ENCODE assay signal across 1 cellular context in the genomic region with DNA sequence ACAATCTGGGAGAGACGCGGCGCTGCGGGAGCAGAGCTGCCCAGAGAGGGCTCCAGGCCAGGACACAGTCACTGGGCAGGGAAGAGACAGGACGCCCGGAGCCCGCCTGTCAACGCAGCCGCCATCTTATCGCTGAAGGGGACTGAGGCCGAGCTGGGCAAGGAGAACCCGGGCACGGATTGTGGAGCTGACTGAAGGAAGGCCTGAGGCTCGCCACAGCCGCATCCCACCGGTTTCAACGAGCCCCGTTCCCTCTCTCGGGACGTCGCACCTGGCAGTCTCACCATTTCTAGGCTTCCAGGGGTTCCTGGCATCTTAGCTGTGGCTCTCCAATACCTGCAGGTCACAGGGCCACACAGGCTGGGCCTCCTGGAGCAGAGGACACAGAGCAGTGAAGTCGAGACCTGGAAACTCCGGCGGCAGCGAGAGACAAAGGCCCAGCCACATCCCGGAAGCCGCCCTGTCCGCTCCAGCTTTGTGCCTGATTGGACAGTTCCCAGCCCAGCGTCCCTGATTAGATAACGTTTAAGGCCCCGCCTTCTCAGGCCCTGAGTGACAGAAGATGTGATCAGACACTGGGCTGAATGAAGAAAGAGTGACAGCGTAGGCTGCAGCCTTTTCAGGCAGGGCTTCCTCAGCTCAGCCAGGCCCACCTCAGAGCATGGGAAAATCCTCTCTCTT.
A peak's percentile ranks its signal among the peaks of the same experiment; 100 is the strongest.
TF ChIP-seq lines count a peak whose summit lies in the region.

ZNF91 (minus strand) TSS at position 431 of the 681 bp plus-strand sequence; CDS start at position 314, 117 bp downstream.

TF ChIP-seq in H1, 55 proteins besides CTCF, POLR2A, EP300 and RAD21:
- no peak for TF ChIP-seq POU5F1 (IDR thresholded peaks at IDR 0.05; ENCODE audit: low read depth, low read length)
- TF ChIP-seq TAF1 (IDR thresholded peaks at IDR 0.05; ENCODE audit: low read depth, low read length) = peak; percentile 98
- no peak for TF ChIP-seq SUZ12 (IDR thresholded peaks at IDR 0.05; ENCODE audit: low read length)
- TF ChIP-seq TAF7 (optimal IDR thresholded peaks at IDR 0.05; ENCODE audit: borderline replicate concordance, low read depth, low read length) = peak; percentile 88
- TF ChIP-seq TBP (IDR thresholded peaks at IDR 0.05; ENCODE audit: low read depth, low read length) = peak; percentile 94
- no peak for TF ChIP-seq CBX8 (IDR thresholded peaks at IDR 0.05; ENCODE audit: borderline replicate concordance, low read depth, low read length)
- TF ChIP-seq ASH2L (IDR thresholded peaks at IDR 0.05; ENCODE audit: low read length) = peak; percentile 59
- peak; percentile 68; the same call in 1 of the 2 replicates for TF ChIP-seq CHD2 (IDR thresholded peaks at IDR 0.05; ENCODE audit: low read length)
- 0 out of 2 replicates have a peak, but pooled peaks have one; percentile 36 for TF ChIP-seq GABPA (IDR thresholded peaks at IDR 0.05; ENCODE audit: borderline replicate concordance, insufficient read depth, low read length)
- TF ChIP-seq HDAC2 (IDR thresholded peaks at IDR 0.05; ENCODE audit: borderline replicate concordance in 1 of 2, low read depth in 2 of 2, low read length in 2 of 2) = 0 out of 4 replicates have a peak, but pooled peaks of 1 of the 2 experiments have one; percentile 45
- TF ChIP-seq SP2 (IDR thresholded peaks at IDR 0.05; ENCODE audit: low read length) = no peak; the same call in 1 of the 2 replicates
- no peak for TF ChIP-seq NANOG (IDR thresholded peaks at IDR 0.05; ENCODE audit: insufficient read depth, low read depth, low read length, poor library complexity, severe bottlenecking)
- peak; percentile 88 for TF ChIP-seq PHF8 (conservative IDR thresholded peaks at IDR 0.05; ENCODE audit: low read depth, low read length)
- TF ChIP-seq SIN3A (conservative IDR thresholded peaks at IDR 0.05 in 1 of 2, IDR thresholded peaks at IDR 0.05 in 1 of 2; ENCODE audit: low read depth in 1 of 2, low read length in 2 of 2) = peak in 1 of 2 experiments; percentile 74; a peak in 2 of 4 replicates
- peak; percentile 96 for TF ChIP-seq POLR2AphosphoS5 (IDR thresholded peaks at IDR 0.05; ENCODE audit: low read depth, low read length)
- TF ChIP-seq YY1 (IDR thresholded peaks at IDR 0.05; ENCODE audit: low read depth, low read length) = peak; percentile 86
- peak; percentile 90 for TF ChIP-seq SP1 (IDR thresholded peaks at IDR 0.05; ENCODE audit: low read depth, low read length)
- TF ChIP-seq, protein P1, sequence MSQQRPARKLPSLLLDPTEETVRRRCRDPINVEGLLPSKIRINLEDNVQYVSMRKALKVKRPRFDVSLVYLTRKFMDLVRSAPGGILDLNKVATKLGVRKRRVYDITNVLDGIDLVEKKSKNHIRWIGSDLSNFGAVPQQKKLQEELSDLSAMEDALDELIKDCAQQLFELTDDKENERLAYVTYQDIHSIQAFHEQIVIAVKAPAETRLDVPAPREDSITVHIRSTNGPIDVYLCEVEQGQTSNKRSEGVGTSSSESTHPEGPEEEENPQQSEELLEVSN (IDR thresholded peaks at IDR 0.05) = no peak
- peak; percentile 28; the same call in 1 of the 2 replicates for TF ChIP-seq GTF2F1 (IDR thresholded peaks at IDR 0.05; ENCODE audit: borderline replicate concordance, low read depth, low read length)
